In the genomic region with DNA sequence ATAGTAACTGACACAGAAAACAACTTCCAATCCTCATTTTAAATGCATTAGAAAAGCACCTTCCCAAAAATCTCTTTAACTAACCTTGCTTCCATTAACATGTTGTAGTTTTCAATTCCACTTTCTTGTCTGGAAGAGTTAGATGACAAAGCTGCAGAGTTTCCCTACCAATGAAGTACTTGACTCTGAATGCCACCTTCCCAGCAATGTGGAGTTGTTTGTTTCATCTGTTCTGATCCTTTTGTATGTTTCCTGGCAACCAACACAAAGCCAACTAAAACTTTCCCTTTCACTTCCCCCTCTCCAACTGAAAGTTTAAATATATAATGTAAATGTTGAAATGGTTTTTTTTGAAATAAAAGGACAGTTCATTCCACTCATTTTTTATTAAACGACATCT, we compare ENCODE assay signal across 10 cellular contexts. TPM values are rescaled to one million over a fixed set of nuclear protein-coding genes. Genes with fewer than 3 reads are reported as not detected.
DNase-seq lines count a peak whose midpoint lies in the region; ATAC-seq, FAIRE-seq and TF ChIP-seq lines count a peak whose summit lies in the region.
"Had no signal": no experiment of that assay in that cellular context is flagged by ENCODE, and none has a peak within 500 bp of the region (broad histone marks: within the 10 kb centered on the region; RNA-seq: fewer than 3 reads in every experiment).

Gene WDR49, minus strand, starts transcription at position 193 of the 400 bp plus-strand sequence. CDS start 517 bp downstream, outside the sequence.

- RAD21 ChIA-PET in GM12878 (lab: Charles Lee; ENCODE audit: unreplicated experiment): no interaction called here

- no peak within 1 kb of the TSS for H3K4me3 Mint-ChIP-seq in activated naive CD8-positive, alpha-beta T cell treated with anti-CD3 and anti-CD28 coated beads, Interleukin-2, amount 50 U/mL, for 24 hours
- no peak within 1 kb of the TSS for H3K4me3 Mint-ChIP-seq in CD4-positive, alpha-beta memory T cell

- TF ChIP-seq CTCF in HL-60 (IDR thresholded peaks at IDR 0.05; ENCODE audit: insufficient read depth, low read length) (no peak), GM12878 (IDR thresholded peaks at IDR 0.05 in 2 of 3, conservative IDR thresholded peaks at IDR 0.05 in 1 of 3; ENCODE audit: control insufficient read depth in 2 of 3, extremely low read depth in 1 of 3, insufficient read depth in 1 of 3, low read depth in 3 of 3, low read length in 3 of 3) (no peak)

- H3K27me3 ChIP-seq in HL-60 (ENCODE audit: insufficient read depth, poor library complexity, severe bottlenecking) (no peaks in the 10 kb centered on the region), GM12878 (replicated peaks in 1 of 2; ENCODE audit: control insufficient read depth in 2 of 2, insufficient read depth in 2 of 2, low read length in 1 of 2) (no peaks in the 10 kb centered on the region), mesendoderm (ENCODE audit: insufficient read depth, low read length, poor library complexity) (no peaks in the 10 kb centered on the region)
- no peaks in the 10 kb centered on the region for H3K27me3 ChIP-seq in CD4-positive, alpha-beta memory T cell (ENCODE audit: insufficient read depth, low read length)

- ATAC-seq in GM18511 (IDR thresholded peaks at IDR 0.05; ENCODE audit: unreplicated experiment) (peak; percentile 47), GM12878 (peak; percentile 47; the same call in 2 of the 3 replicates)
- no peak for ATAC-seq in activated naive CD8-positive, alpha-beta T cell treated with anti-CD3 and anti-CD28 coated beads, Interleukin-2, amount 50 U/mL, for 24 hours

- H3K27me3 Mint-ChIP-seq in activated naive CD8-positive, alpha-beta T cell treated with anti-CD3 and anti-CD28 coated beads, Interleukin-2, amount 50 U/mL, for 24 hours: no peaks in the 10 kb centered on the region
- H3K27me3 Mint-ChIP-seq in CD4-positive, alpha-beta memory T cell: peaks cover 0 to 7% of the 10 kb centered on the region in 2 donors

- peak; percentile 27 for FAIRE-seq in GM12878 (lab: Jason Lieb, UNC)
- FAIRE-seq: G401.6 had no signal

- peaks cover 12% of the 10 kb centered on the region for H3K4me1 Mint-ChIP-seq in activated naive CD8-positive, alpha-beta T cell treated with anti-CD3 and anti-CD28 coated beads, Interleukin-2, amount 50 U/mL, for 24 hours
- H3K4me1 Mint-ChIP-seq in CD4-positive, alpha-beta memory T cell: peaks cover 0 to 5% (median 4%) of the 10 kb centered on the region in 4 donors

- H3K4me1 ChIP-seq in GM12878 (ENCODE audit: control insufficient read depth, insufficient read depth, low read length) (no peaks in the 10 kb centered on the region), mesendoderm (ENCODE audit: control insufficient read depth, low read depth, low read length) (no peaks in the 10 kb centered on the region)
- H3K4me1 ChIP-seq in CD4-positive, alpha-beta memory T cell (ENCODE audit: insufficient read depth, low read length): no peaks in the 10 kb centered on the region

- no peak within 1 kb of the TSS for H4K5ac ChIP-seq in mesendoderm (ENCODE audit: low read length)

- no peak within 1 kb of the TSS for H3K18ac ChIP-seq in mesendoderm (ENCODE audit: low read length)

- no peak within 1 kb of the TSS for H2AK5ac ChIP-seq in mesendoderm (ENCODE audit: low read length)

- WGBS in GM12878 (ENCODE audit: insufficient coverage, insufficient replicate concordance, low lambda C conversion rate, missing lambda C conversion rate): 32% methylated on average over 1 of the region's 1 CpG
- no CpG with 5 or more reads among the region's 1 CpG for WGBS in mesendoderm (ENCODE audit: extremely low coverage, insufficient coverage, low lambda C conversion rate)

- no peak within 1 kb of the TSS for H4K8ac ChIP-seq in mesendoderm (ENCODE audit: low read depth, low read length)

- TF ChIP-seq RAD21 in GM12878 (IDR thresholded peaks at IDR 0.05; ENCODE audit: insufficient read depth, low read depth, low read length): no peak

- no peaks in the 10 kb centered on the region for H3K79me2 ChIP-seq in GM12878 (ENCODE audit: control insufficient read depth, insufficient read depth, low read length)
- H3K79me2 ChIP-seq in mesendoderm (ENCODE audit: control insufficient read depth, insufficient read depth, low read length): no peaks in the 10 kb centered on the region

- TF ChIP-seq EP300 in GM12878 (IDR thresholded peaks at IDR 0.05; ENCODE audit: borderline replicate concordance in 1 of 2, control insufficient read depth in 1 of 2, low read depth in 2 of 2, low read length in 2 of 2): no peak

- no peaks in the 10 kb centered on the region for H3K9me3 Mint-ChIP-seq in activated naive CD8-positive, alpha-beta T cell treated with anti-CD3 and anti-CD28 coated beads, Interleukin-2, amount 50 U/mL, for 24 hours
- peaks cover 0 to 2% (median 0%) of the 10 kb centered on the region in 8 donors for H3K9me3 Mint-ChIP-seq in CD4-positive, alpha-beta memory T cell

- no peak within 1 kb of the TSS for H2BK15ac ChIP-seq in mesendoderm (replicated peaks; ENCODE audit: low read depth)

- peak within 1 kb of the TSS; percentile 39 for H3K27ac ChIP-seq in HL-60 (replicated peaks)
- H3K27ac ChIP-seq in GM12878 (ENCODE audit: control insufficient read depth, insufficient read depth): no peak within 1 kb of the TSS
- no peak within 1 kb of the TSS for H3K27ac ChIP-seq in mesendoderm (ENCODE audit: low read depth, low read length)
- H3K27ac ChIP-seq in CD4-positive, alpha-beta memory T cell (ENCODE audit: low read depth, low read length): no peak within 1 kb of the TSS

- in situ Hi-C loops in GM12878 (cut with MboI): no loop called here

- H3K36me3 ChIP-seq in GM12878 (ENCODE audit: control insufficient read depth in 2 of 2, insufficient read depth in 2 of 2, low read length in 1 of 2): no peaks in the 10 kb centered on the region
- no peaks in the 10 kb centered on the region for H3K36me3 ChIP-seq in mesendoderm (ENCODE audit: control insufficient read depth, insufficient read depth, low read length)
- no peaks in the 10 kb centered on the region for H3K36me3 ChIP-seq in CD4-positive, alpha-beta memory T cell (ENCODE audit: insufficient read depth, low read length)

- H3K9ac ChIP-seq in GM12878 (ENCODE audit: control insufficient read depth, insufficient read depth, low read length): no peak within 1 kb of the TSS
- no peak within 1 kb of the TSS for H3K9ac ChIP-seq in mesendoderm (ENCODE audit: low read length)

- POLR2A ChIA-PET in GM12878 (lab: Charles Lee): no interaction called here
- POLR2A ChIA-PET in CD4-positive, alpha-beta memory T cell (lab: Charles Lee; ENCODE audit: partially characterized antibody): no interaction called here

- CTCF ChIA-PET in GM12878 (lab: Yijun Ruan, JAX): interaction anchor here (0.6 kb wide), 1 partner anchor 83 kb away, joined by 3 read pairs; no protein-coding TSS in a partner anchor
- CTCF ChIA-PET in CD4-positive, alpha-beta memory T cell (lab: Charles Lee; ENCODE audit: partially characterized antibody): no interaction called here

- TF ChIP-seq POLR2A in GM12878 (IDR thresholded peaks at IDR 0.05; ENCODE audit: low read depth, low read length): no peak

- no peak within 1 kb of the TSS for H2BK5ac ChIP-seq in mesendoderm (ENCODE audit: low read length)

- SMC1A ChIA-PET in GM12878 (lab: Charles Lee; ENCODE audit: uncharacterized antibody, unreplicated experiment): interaction anchor here (1.1 kb wide), 1 partner anchor 228 kb away, joined by 6 read pairs; no protein-coding TSS in a partner anchor

- no peak within 1 kb of the TSS for H3K27ac Mint-ChIP-seq in activated naive CD8-positive, alpha-beta T cell treated with anti-CD3 and anti-CD28 coated beads, Interleukin-2, amount 50 U/mL, for 24 hours
- H3K27ac Mint-ChIP-seq in CD4-positive, alpha-beta memory T cell: peak within 1 kb of the TSS in 1 of 7 donors; percentile 64

- no peak within 1 kb of the TSS for H3K56ac ChIP-seq in mesendoderm (ENCODE audit: low read length)

- no peak within 1 kb of the TSS for H3K4me2 ChIP-seq in GM12878 (ENCODE audit: control insufficient read depth, insufficient read depth)
- no peak within 1 kb of the TSS for H3K4me2 ChIP-seq in mesendoderm (ENCODE audit: low read length)

- DNase-seq in HL-60 (ENCODE audit: low read depth in 1 of 2, low spot score in 1 of 2): peak in 1 of 2 experiments; percentile 64
- no peak for DNase-seq in GM12878 (ENCODE audit: low read depth, low spot score)
- DNase-seq in mesendoderm: peak; percentile 76
- no peak for DNase-seq in activated naive CD8-positive, alpha-beta T cell treated with anti-CD3 and anti-CD28 coated beads, Interleukin-2, amount 50 U/mL, for 24 hours
- no peak for DNase-seq in activated T-cell treated with anti-CD3 and anti-CD28 coated beads for 4 hours
- no peak for DNase-seq in LoVo (ENCODE audit: low spot score)
- no peak for DNase-seq in CD4-positive, alpha-beta memory T cell
- DNase-seq: NCI-H1417 treated with DMSO at 0.1 percent for 48 hours had no signal

- no peaks in the 10 kb centered on the region for H3K79me1 ChIP-seq in mesendoderm (ENCODE audit: low read length)

- no peak within 1 kb of the TSS for H3K4me3 ChIP-seq in HL-60 (replicated peaks; ENCODE audit: insufficient read depth, low read length)
- H3K4me3 ChIP-seq in GM12878: no peak within 1 kb of the TSS
- no peak within 1 kb of the TSS for H3K4me3 ChIP-seq in mesendoderm (ENCODE audit: low read length)
- H3K4me3 ChIP-seq in CD4-positive, alpha-beta memory T cell (ENCODE audit: low read length in 2 of 2): no peak within 1 kb of the TSS

- intact Hi-C loops in GM12878 (cut with micrococcal nuclease; ENCODE audit: unreplicated experiment): no loop called here
- intact Hi-C loops in CD4-positive, alpha-beta memory T cell (cut with micrococcal nuclease): no loop called here

- no peak within 1 kb of the TSS for H2BK120ac ChIP-seq in mesendoderm (ENCODE audit: low read depth, low read length)

- no TSS peak for BruUV-seq in GM12878 (replicated peaks; lab: Mats Ljungman, UMichigan)

- no peak within 1 kb of the TSS for H3K4ac ChIP-seq in mesendoderm (ENCODE audit: low read depth, low read length)

- no peaks in the 10 kb centered on the region for H3K9me3 ChIP-seq in GM12878 (replicated peaks; ENCODE audit: control insufficient read depth, insufficient read depth, low read length)
- H3K9me3 ChIP-seq in CD4-positive, alpha-beta memory T cell (ENCODE audit: control insufficient read depth in 1 of 2, low read length in 2 of 2): no peaks in the 10 kb centered on the region

- H2AFZ ChIP-seq in GM12878 (ENCODE audit: control insufficient read depth, low read depth, low read length): no peak within 1 kb of the TSS

- no peaks in the 10 kb centered on the region for H3K36me3 Mint-ChIP-seq in activated naive CD8-positive, alpha-beta T cell treated with anti-CD3 and anti-CD28 coated beads, Interleukin-2, amount 50 U/mL, for 24 hours (ENCODE audit: low read depth)
- no peaks in the 10 kb centered on the region for H3K36me3 Mint-ChIP-seq in CD4-positive, alpha-beta memory T cell

- H3K23ac ChIP-seq in mesendoderm (ENCODE audit: low read length): no peak within 1 kb of the TSS

- no peaks in the 10 kb centered on the region for H4K20me1 ChIP-seq in GM12878 (ENCODE audit: control insufficient read depth, insufficient read depth)

RNA-seq across cellular contexts. Expression of gene WDR49, which starts in this region (rescaled TPM):
- total RNA-seq in GM12878 (2013; cell fraction: nucleolus; rRNA removed): 0.33 and 0.98 TPM in 2 replicates
- not detected in 2 replicates for total RNA-seq in GM12878 (2014; rRNA removed)
- not detected in 2 replicates for total RNA-seq in GM12878 (2014; rRNA removed; fragmentation: Illumina TruSeq; extraction: Trizol)
- total RNA-seq in GM12878 (2021): 0.15 TPM in 1 of 2 replicates, not detected in the other
- polyA plus RNA-seq in GM12878 (2011; ENCODE audit: low read depth): not detected
- polyA plus RNA-seq in GM12878 (2011; rRNA removed): not detected in 2 replicates
- not detected in 2 replicates for polyA plus RNA-seq in GM12878 (2011; cell fraction: cytosol; rRNA removed)
- polyA plus RNA-seq in GM12878 (2011; cell fraction: nucleus; rRNA removed): 0.10 TPM in 1 of 2 replicates, not detected in the other
- polyA plus RNA-seq in GM12878 (2012): not detected in 2 replicates
- polyA plus RNA-seq in GM12878 (2014; fragmentation: Illumina TruSeq; extraction: Trizol): not detected in 2 replicates
- under 1 TPM in 1 of 2 experiments, not detected in 1; 0.05 TPM for polyA plus RNA-seq in GM12878 (2014; fragmentation: Nextera tagmentation; extraction: Ambion mirVana)
- not detected in 2 replicates for polyA plus RNA-seq in GM12878 (2014; rRNA removed)
- not detected for polyA plus RNA-seq in GM12878 (2016; fragmentation: Nextera tagmentation; extraction: Ambion mirVana)
- polyA minus RNA-seq in GM12878 (2011; rRNA and poly(A)+ RNA removed): 0.26 TPM in 1 of 2 replicates, not detected in the other
- not detected in 2 replicates for polyA minus RNA-seq in GM12878 (2011; cell fraction: cytosol; rRNA and poly(A)+ RNA removed)
- not detected in 2 replicates for polyA minus RNA-seq in GM12878 (2011; cell fraction: nucleus; rRNA and poly(A)+ RNA removed)
- polyA plus RNA-seq in mesendoderm (2013, experiment 1 of 2): 0.06 TPM
- polyA plus RNA-seq in mesendoderm (2013, experiment 2 of 2): 0.13 TPM
- under 1 TPM in 1 of 2 experiments, not detected in 1; 0.53 TPM for total RNA-seq in CD4-positive, alpha-beta memory T cell
- not detected for polyA plus RNA-seq in CD4-positive, alpha-beta memory T cell

Comparison
In these comparisons a context has a peak if more than half of its experiments do, and no peak if none do; other contexts are left out.
1. Peak in ATAC-seq in GM12878; RNA of the gene not detected or under 1 TPM.